ENCODE assay signal across 8 cellular contexts in the genomic region with DNA sequence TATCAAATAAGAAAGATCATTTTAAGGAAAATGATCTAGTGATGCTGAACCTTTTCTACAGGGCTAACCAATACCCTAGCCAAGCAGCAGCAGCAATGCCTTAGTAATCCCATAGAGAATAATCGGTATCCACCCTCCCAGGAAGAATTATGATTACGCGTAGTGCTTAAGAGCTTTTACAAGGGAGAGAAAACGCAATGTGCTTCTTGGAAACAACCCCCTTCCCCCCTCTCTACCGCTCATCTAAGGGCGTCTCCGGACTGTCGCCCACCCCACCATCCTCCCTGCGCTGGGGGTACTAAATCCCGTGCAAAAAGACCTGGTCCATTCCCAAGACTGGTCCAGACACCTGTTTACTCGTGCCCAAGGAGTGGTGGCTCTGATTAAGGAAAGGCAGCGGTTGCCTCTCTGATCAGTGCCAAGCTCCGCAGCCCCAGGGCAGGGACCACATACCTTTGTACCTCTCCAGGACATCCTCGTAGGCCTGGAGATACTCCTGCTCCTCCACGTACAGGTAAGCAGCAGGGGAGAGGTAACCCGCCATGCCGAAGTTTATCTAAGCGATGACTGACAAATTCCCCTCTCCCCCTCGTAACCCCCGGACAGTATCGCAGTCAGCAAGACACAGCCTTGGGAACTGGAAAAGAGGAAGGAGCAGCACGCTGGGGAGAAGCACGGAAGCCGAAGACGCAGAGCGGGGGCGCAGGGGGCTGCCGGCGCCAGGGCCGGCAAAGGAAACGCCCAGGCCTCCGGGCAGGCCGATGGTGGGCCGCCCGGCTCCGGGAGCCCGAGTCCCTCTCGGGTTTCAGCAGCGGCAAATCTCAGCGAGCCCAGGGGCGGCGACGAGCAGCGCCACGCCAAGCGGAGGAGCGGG.
DNase-seq lines count a peak whose midpoint lies in the region; ATAC-seq and TF ChIP-seq lines count a peak whose summit lies in the region.

No MANE protein-coding gene starts in this region.

- no peaks in the 10 kb centered on the region for H3K36me3 ChIP-seq in stomach

- peak overlapping the region; percentile 65 to 85 (median 72) for H3K4me3 ChIP-seq in stomach

- TF ChIP-seq POLR2A in stomach (IDR thresholded peaks at IDR 0.05): no peak

- WGBS in stomach, 5 donors: 4 to 7% (median 6%) methylated on average over 28 to 47 of the region's 47 CpGs

- ATAC-seq in GM19395 (IDR thresholded peaks at IDR 0.05; ENCODE audit: unreplicated experiment): peak; percentile 18
- peak; percentile 21 for ATAC-seq in HG03439 (IDR thresholded peaks at IDR 0.05; ENCODE audit: unreplicated experiment)
- no peak for ATAC-seq in GM18520 (IDR thresholded peaks at IDR 0.05; ENCODE audit: unreplicated experiment)

- no peak for TF ChIP-seq EP300 in stomach (IDR thresholded peaks at IDR 0.05)

- H3K9me3 ChIP-seq in stomach: no peaks in the 10 kb centered on the region

- DNase-seq in COLO668 (lab: John Stamatoyannopoulos, UW; ENCODE audit: unreplicated experiment): peak; percentile 73
- DNase-seq in RKO (ENCODE audit: low spot score): peak; percentile 61
- DNase-seq in cerebellar cortex (ENCODE audit: low spot score): peak; percentile 36
- peak; percentile 86 for DNase-seq in left kidney (ENCODE audit: low read depth, low spot score)
- DNase-seq in stomach: no peak

- peak overlapping the region; percentile 38 to 91 (median 85) for H3K27ac ChIP-seq in stomach

- peaks cover 8 to 44% (median 24%) of the 10 kb centered on the region in 4 donors for H3K4me1 ChIP-seq in stomach

- intact Hi-C loops in stomach (cut with DNase I; ENCODE audit: low total_unique reads): loop anchor here (10.0 kb wide), 1 partner anchor 148 kb away; no protein-coding TSS in a partner anchor

- TF ChIP-seq CTCF in stomach (IDR thresholded peaks at IDR 0.05): no peak

- H3K27me3 ChIP-seq in stomach: peaks cover 0 to 46% (median 21%) of the 10 kb centered on the region in 3 donors
